10 cellular contexts compared by ENCODE assay signal in the genomic region with DNA sequence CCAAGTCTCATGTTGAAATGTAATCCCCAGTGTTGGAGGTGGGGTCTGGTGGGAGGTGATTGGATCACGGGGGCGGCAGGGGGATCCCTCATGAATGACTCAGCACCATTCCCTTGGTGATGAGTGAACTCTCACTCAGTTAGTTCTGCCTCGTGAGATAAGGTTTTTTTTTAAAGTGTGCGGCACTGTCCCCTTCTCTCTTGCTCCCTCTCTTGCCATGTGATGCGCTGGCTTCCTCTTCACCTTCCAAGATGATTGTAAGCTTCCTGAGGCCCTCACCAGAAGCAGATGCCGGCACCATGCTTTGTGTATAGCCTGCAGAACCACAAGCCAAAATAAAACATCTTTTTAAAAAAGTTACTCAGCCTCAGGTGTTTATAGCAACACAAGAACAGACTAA. TPM values are rescaled to one million over a fixed set of nuclear protein-coding genes. Genes with fewer than 3 reads are reported as not detected.
DNase-seq lines count a peak whose midpoint lies in the region; TF ChIP-seq lines count a peak whose summit lies in the region.
"Had no signal": no experiment of that assay in that cellular context is flagged by ENCODE, and none has a peak within 500 bp of the region (broad histone marks: within the 10 kb centered on the region; RNA-seq: fewer than 3 reads in every experiment).

No MANE protein-coding gene starts in this region.

- H3K4me2 ChIP-seq in OCI-LY3 (ENCODE audit: low read length) (peak overlapping the region; percentile 72), parathyroid adenoma (ENCODE audit: low read length) (no peak overlapping the region), GM23248 (ENCODE audit: unreplicated experiment) (no peak overlapping the region)

- peak overlapping the region; percentile 96 for H3K27ac Mint-ChIP-seq in activated T-cell treated with anti-CD3 and anti-CD28 coated beads, Interleukin-2, amount 50 U/mL, for 24 hours

- peaks cover 18% of the 10 kb centered on the region for H3F3A ChIP-seq in GM23248 (ENCODE audit: insufficient read depth)

- H3K4me3 ChIP-seq in OCI-LY3 (ENCODE audit: low read length) (peak overlapping the region; percentile 45; the same call in 1 of the 2 replicates), parathyroid adenoma (ENCODE audit: low read depth, low read length) (no peak overlapping the region), SJCRH30 (no peak overlapping the region), H7 (ENCODE audit: insufficient read depth, low read depth, low read length) (no peak overlapping the region), GM23248 (no peak overlapping the region)
- H3K4me3 ChIP-seq: body of pancreas, suprapubic skin had no signal

- H3K9ac ChIP-seq in OCI-LY3 (ENCODE audit: low read length) (peak overlapping the region; percentile 85; the same call in 1 of the 2 replicates), parathyroid adenoma (no peak overlapping the region), GM23248 (no peak overlapping the region)

- WGBS in GM23248 (ENCODE audit: low coverage in 1 of 2, low lambda C conversion rate in 2 of 2, missing lambda C conversion rate in 2 of 2), 2 experiments = 81 to 85% methylated on average over 6 of the region's 6 CpGs

- H4K20me1 ChIP-seq in OCI-LY3 (ENCODE audit: insufficient read depth, low read length) (no peaks in the 10 kb centered on the region), GM23248 (ENCODE audit: insufficient read depth) (no peaks in the 10 kb centered on the region)

- H3K36me3 ChIP-seq in OCI-LY3 (replicated peaks; ENCODE audit: low read depth, low read length) = no peaks in the 10 kb centered on the region
- no peaks in the 10 kb centered on the region for H3K36me3 ChIP-seq in parathyroid adenoma (ENCODE audit: control insufficient read depth, insufficient read depth, low read length)
- H3K36me3 ChIP-seq in SJCRH30 = no peaks in the 10 kb centered on the region
- no peaks in the 10 kb centered on the region for H3K36me3 ChIP-seq in H7 (replicated peaks; ENCODE audit: control insufficient read depth, insufficient read depth, low read length)
- no peaks in the 10 kb centered on the region for H3K36me3 ChIP-seq in GM23248 (ENCODE audit: low read depth)
- H3K36me3 ChIP-seq: suprapubic skin had no signal

- peak; percentile 53 for DNase-seq in activated T-cell treated with anti-CD3 and anti-CD28 coated beads, Interleukin-2, amount 50 U/mL, for 24 hours
- DNase-seq in activated T-cell treated with anti-CD3 and anti-CD28 coated beads, Interleukin-2, amount 50 U/mL, for 1 hour = no peak
- DNase-seq in activated naive CD4-positive, alpha-beta T cell treated with anti-CD3 and anti-CD28 coated beads, Interleukin-2, amount 50 U/mL, for 16 hours = peak; percentile 24
- DNase-seq in SJCRH30 (no peak), H7 (no peak), GM23248 (no peak)
- DNase-seq: body of pancreas had no signal

- H3K9me3 ChIP-seq in OCI-LY3 (ENCODE audit: insufficient read depth, low read length) (no peaks in the 10 kb centered on the region), parathyroid adenoma (ENCODE audit: control insufficient read depth, low read length) (no peaks in the 10 kb centered on the region), SJCRH30 (replicated peaks) (peaks cover 6% of the 10 kb centered on the region; the same call in 1 of the 2 replicates), GM23248 (ENCODE audit: low read depth) (no peaks in the 10 kb centered on the region)
- H3K9me3 ChIP-seq: body of pancreas, suprapubic skin had no signal

- H3K27me3 ChIP-seq in OCI-LY3 (ENCODE audit: low read depth, low read length) (no peaks in the 10 kb centered on the region), parathyroid adenoma (ENCODE audit: control insufficient read depth, insufficient read depth, low read length) (no peaks in the 10 kb centered on the region), SJCRH30 (no peaks in the 10 kb centered on the region; the same call in 1 of the 2 replicates), H7 (ENCODE audit: control insufficient read depth, insufficient read depth, low read length) (no peaks in the 10 kb centered on the region), GM23248 (replicated peaks; ENCODE audit: insufficient read depth) (no peaks in the 10 kb centered on the region)
- H3K27me3 ChIP-seq: body of pancreas, suprapubic skin had no signal

- no peaks in the 10 kb centered on the region for H3K9me2 ChIP-seq in GM23248 (ENCODE audit: insufficient read depth)

- H3K9me3 Mint-ChIP-seq in activated T-cell treated with anti-CD3 and anti-CD28 coated beads, Interleukin-2, amount 50 U/mL, for 24 hours = no peaks in the 10 kb centered on the region

- in situ Hi-C loops in GM23248 (cut with MboI) = no loop called here

- H3K4me3 Mint-ChIP-seq in activated T-cell treated with anti-CD3 and anti-CD28 coated beads, Interleukin-2, amount 50 U/mL, for 24 hours = peak overlapping the region; percentile 52

- no peaks in the 10 kb centered on the region for H3K27me3 Mint-ChIP-seq in activated T-cell treated with anti-CD3 and anti-CD28 coated beads, Interleukin-2, amount 50 U/mL, for 24 hours

- H2AFZ ChIP-seq in OCI-LY3 (ENCODE audit: low read depth, low read length) = no peak overlapping the region
- H2AFZ ChIP-seq in parathyroid adenoma = peak overlapping the region; percentile 68
- no peak overlapping the region for H2AFZ ChIP-seq in GM23248

- H3K79me2 ChIP-seq in OCI-LY3 (ENCODE audit: low read length) (peaks cover 42% of the 10 kb centered on the region), parathyroid adenoma (no peaks in the 10 kb centered on the region), GM23248 (ENCODE audit: insufficient read depth) (no peaks in the 10 kb centered on the region)

- peak overlapping the region; percentile 100 for H3K27ac ChIP-seq in OCI-LY3 (ENCODE audit: low read length)
- H3K27ac ChIP-seq in parathyroid adenoma = no peak overlapping the region
- no peak overlapping the region for H3K27ac ChIP-seq in SJCRH30
- no peak overlapping the region for H3K27ac ChIP-seq in GM23248
- H3K27ac ChIP-seq: body of pancreas, suprapubic skin had no signal

- TF ChIP-seq CTCF in OCI-LY3 (IDR thresholded peaks at IDR 0.05; ENCODE audit: low read depth, low read length) (no peak), parathyroid adenoma (IDR thresholded peaks at IDR 0.05) (no peak)

- H3K4me1 Mint-ChIP-seq in activated T-cell treated with anti-CD3 and anti-CD28 coated beads, Interleukin-2, amount 50 U/mL, for 24 hours (ENCODE audit: low read depth) = peaks cover 99% of the 10 kb centered on the region

- peaks cover 13% of the 10 kb centered on the region for H3K36me3 Mint-ChIP-seq in activated T-cell treated with anti-CD3 and anti-CD28 coated beads, Interleukin-2, amount 50 U/mL, for 24 hours (ENCODE audit: low read depth)

- H3K4me1 ChIP-seq in OCI-LY3 (ENCODE audit: low read length) (peaks cover 98% of the 10 kb centered on the region), parathyroid adenoma (peaks cover 28% of the 10 kb centered on the region), SJCRH30 (no peaks in the 10 kb centered on the region), GM23248 (ENCODE audit: insufficient read depth) (peaks cover 8% of the 10 kb centered on the region)
- H3K4me1 ChIP-seq: body of pancreas had no signal

RNA-seq across cellular contexts. Expression of a gene that starts 19.8 kb away (rescaled TPM):
- total RNA-seq in SJCRH30 (2014; rRNA removed; shearing (Covaris generic)) = 33.8 and 39.0 TPM in 2 replicates
- 20.6 and 22.7 TPM in 2 replicates for total RNA-seq in H7 (2014; rRNA removed; shearing (Covaris generic))
- 29.5 and 37.6 TPM in 2 replicates for total RNA-seq in GM23248 (2014; rRNA removed; shearing (Covaris generic))
- 40.0 and 43.1 TPM in 2 replicates for polyA plus RNA-seq in GM23248 (2016; fragmentation: Nextera tagmentation; extraction: Ambion mirVana)

Comparison
In these comparisons a context has a peak if more than half of its experiments do, and no peak if none do; other contexts are left out.
1. DNase-seq: peak in activated T-cell treated with anti-CD3 and anti-CD28 coated beads, Interleukin-2, amount 50 U/mL, for 24 hours (single experiment) and activated naive CD4-positive, alpha-beta T cell treated with anti-CD3 and anti-CD28 coated beads, Interleukin-2, amount 50 U/mL, for 16 hours (single experiment); none in activated T-cell treated with anti-CD3 and anti-CD28 coated beads, Interleukin-2, amount 50 U/mL, for 1 hour (single experiment), SJCRH30 (0 of 2), H7 (single experiment) and GM23248 (single experiment).